In the genomic region with DNA sequence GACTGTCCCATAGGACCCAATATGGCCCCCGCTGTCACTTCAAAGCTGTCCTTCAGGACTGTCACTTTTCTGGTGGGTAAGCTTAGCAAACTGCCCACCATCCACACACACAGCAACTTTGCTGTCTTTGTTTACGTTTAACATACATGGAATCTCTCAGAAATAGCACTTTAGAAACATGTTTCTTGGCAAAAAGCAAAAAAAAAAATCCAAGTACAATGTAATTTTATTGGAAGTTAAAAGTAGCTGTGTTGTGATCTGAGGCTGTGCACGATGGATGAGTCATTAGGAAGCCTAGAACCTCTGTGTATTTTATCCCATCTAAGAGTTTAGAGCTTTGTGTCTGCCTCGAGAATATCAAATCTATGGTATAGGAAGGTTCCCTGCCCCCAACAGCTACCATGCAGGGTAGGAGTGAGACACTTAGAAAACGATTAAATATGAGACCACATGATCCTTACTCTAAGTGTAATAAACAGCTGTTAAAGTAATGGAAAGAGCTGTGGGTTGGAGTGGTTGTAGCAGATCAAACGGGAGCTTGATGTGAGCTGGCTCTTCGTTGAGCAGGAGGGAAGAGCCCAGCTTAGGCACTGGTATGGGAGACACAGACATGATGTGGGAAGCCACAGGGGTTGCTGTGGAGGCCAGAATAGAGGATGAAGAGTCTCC, we compare ENCODE assay signal across 1 cellular context.
TF ChIP-seq lines count a peak whose summit lies in the region.

No MANE protein-coding gene starts in this region.

TF ChIP-seq in HEK293, 187 proteins besides CTCF, POLR2A, EP300 and RAD21 (continued from another document and continues in another):
- peak; percentile 79 for TF ChIP-seq ZNF2 (tag by site-specific recombination; IDR thresholded peaks at IDR 0.05)
- TF ChIP-seq, protein P1, sequence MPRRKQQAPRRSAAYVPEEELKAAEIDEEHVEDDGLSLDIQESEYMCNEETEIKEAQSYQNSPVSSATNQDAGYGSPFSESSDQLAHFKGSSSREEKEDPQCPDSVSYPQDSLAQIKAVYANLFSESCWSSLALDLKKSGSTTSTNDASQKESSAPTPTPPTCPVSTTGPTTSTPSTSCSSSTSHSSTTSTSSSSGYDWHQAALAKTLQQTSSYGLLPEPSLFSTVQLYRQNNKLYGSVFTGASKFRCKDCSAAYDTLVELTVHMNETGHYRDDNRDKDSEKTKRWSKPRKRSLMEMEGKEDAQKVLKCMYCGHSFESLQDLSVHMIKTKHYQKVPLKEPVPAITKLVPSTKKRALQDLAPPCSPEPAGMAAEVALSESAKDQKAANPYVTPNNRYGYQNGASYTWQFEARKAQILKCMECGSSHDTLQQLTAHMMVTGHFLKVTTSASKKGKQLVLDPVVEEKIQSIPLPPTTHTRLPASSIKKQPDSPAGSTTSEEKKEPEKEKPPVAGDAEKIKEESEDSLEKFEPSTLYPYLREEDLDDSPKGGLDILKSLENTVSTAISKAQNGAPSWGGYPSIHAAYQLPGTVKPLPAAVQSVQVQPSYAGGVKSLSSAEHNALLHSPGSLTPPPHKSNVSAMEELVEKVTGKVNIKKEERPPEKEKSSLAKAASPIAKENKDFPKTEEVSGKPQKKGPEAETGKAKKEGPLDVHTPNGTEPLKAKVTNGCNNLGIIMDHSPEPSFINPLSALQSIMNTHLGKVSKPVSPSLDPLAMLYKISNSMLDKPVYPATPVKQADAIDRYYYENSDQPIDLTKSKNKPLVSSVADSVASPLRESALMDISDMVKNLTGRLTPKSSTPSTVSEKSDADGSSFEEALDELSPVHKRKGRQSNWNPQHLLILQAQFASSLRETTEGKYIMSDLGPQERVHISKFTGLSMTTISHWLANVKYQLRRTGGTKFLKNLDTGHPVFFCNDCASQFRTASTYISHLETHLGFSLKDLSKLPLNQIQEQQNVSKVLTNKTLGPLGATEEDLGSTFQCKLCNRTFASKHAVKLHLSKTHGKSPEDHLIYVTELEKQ (tag by site-specific recombination; IDR thresholded peaks at IDR 0.05; ENCODE audit: borderline replicate concordance): no peak
- TF ChIP-seq GLIS1 (tag by site-specific recombination; IDR thresholded peaks at IDR 0.05): no peak
- TF ChIP-seq ZNF426 (tag by site-specific recombination; IDR thresholded peaks at IDR 0.05): no peak
- TF ChIP-seq ZNF768 (tag by site-specific recombination; IDR thresholded peaks at IDR 0.05): no peak
- TF ChIP-seq ZNF433 (tag by site-specific recombination; IDR thresholded peaks at IDR 0.05; ENCODE audit: low read depth): no peak
- no peak for TF ChIP-seq ZNF18 (tag by site-specific recombination; IDR thresholded peaks at IDR 0.05)
- TF ChIP-seq, protein P2, sequence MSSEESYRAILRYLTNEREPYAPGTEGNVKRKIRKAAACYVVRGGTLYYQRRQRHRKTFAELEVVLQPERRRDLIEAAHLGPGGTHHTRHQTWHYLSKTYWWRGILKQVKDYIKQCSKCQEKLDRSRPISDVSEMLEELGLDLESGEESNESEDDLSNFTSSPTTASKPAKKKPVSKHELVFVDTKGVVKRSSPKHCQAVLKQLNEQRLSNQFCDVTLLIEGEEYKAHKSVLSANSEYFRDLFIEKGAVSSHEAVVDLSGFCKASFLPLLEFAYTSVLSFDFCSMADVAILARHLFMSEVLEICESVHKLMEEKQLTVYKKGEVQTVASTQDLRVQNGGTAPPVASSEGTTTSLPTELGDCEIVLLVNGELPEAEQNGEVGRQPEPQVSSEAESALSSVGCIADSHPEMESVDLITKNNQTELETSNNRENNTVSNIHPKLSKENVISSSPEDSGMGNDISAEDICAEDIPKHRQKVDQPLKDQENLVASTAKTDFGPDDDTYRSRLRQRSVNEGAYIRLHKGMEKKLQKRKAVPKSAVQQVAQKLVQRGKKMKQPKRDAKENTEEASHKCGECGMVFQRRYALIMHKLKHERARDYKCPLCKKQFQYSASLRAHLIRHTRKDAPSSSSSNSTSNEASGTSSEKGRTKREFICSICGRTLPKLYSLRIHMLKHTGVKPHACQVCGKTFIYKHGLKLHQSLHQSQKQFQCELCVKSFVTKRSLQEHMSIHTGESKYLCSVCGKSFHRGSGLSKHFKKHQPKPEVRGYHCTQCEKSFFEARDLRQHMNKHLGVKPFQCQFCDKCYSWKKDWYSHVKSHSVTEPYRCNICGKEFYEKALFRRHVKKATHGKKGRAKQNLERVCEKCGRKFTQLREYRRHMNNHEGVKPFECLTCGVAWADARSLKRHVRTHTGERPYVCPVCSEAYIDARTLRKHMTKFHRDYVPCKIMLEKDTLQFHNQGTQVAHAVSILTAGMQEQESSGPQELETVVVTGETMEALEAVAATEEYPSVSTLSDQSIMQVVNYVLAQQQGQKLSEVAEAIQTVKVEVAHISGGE (tag by site-specific recombination; conservative IDR thresholded peaks at IDR 0.05; ENCODE audit: low read depth): no peak
- peak; percentile 95 for TF ChIP-seq ZBTB17 (tag by site-specific recombination; IDR thresholded peaks at IDR 0.05)
- no peak for TF ChIP-seq ZNF148 (tag by site-specific recombination; IDR thresholded peaks at IDR 0.05; ENCODE audit: borderline replicate concordance)
- TF ChIP-seq ZSCAN4 (tag by site-specific recombination; IDR thresholded peaks at IDR 0.05): no peak
- TF ChIP-seq ZNF174 (tag by site-specific recombination; IDR thresholded peaks at IDR 0.05): no peak
- TF ChIP-seq ZNF133 (tag by site-specific recombination; IDR thresholded peaks at IDR 0.05): no peak
- peak; percentile 60 for TF ChIP-seq ZNF335 (tag by site-specific recombination; conservative IDR thresholded peaks at IDR 0.05)
- TF ChIP-seq ZNF654 (tag by site-specific recombination; IDR thresholded peaks at IDR 0.05; ENCODE audit: low read depth): no peak
- TF ChIP-seq ZBTB7A (tag by site-specific recombination; IDR thresholded peaks at IDR 0.05; ENCODE audit: low read depth): no peak
- peak; percentile 6; the same call in 1 of the 2 replicates for TF ChIP-seq ZNF184 (tag by site-specific recombination; IDR thresholded peaks at IDR 0.05)
- 0 out of 2 replicates have a peak, but pooled peaks have one; percentile 21 for TF ChIP-seq REST (tag by site-specific recombination; IDR thresholded peaks at IDR 0.05)
- no peak for TF ChIP-seq OVOL3 (tag by site-specific recombination; IDR thresholded peaks at IDR 0.05)
- TF ChIP-seq HOXD13 (CRISPR knock-in tag; IDR thresholded peaks at IDR 0.05; ENCODE audit: borderline replicate concordance): no peak
- no peak for TF ChIP-seq ZNF155 (tag by site-specific recombination; IDR thresholded peaks at IDR 0.05)
- 0 out of 2 replicates have a peak, but pooled peaks have one; percentile 8 for TF ChIP-seq ZSCAN30 (tag by site-specific recombination; IDR thresholded peaks at IDR 0.05)
- no peak for TF ChIP-seq ZNF529 (tag by site-specific recombination; IDR thresholded peaks at IDR 0.05; ENCODE audit: insufficient replicate concordance)
- no peak for TF ChIP-seq ZNF624 (tag by site-specific recombination; IDR thresholded peaks at IDR 0.05)
- no peak for TF ChIP-seq GLIS2 (tag by site-specific recombination; IDR thresholded peaks at IDR 0.05)
- TF ChIP-seq ZNF280C (tag by site-specific recombination; IDR thresholded peaks at IDR 0.05): no peak
- TF ChIP-seq ZNF600 (tag by site-specific recombination; IDR thresholded peaks at IDR 0.05): peak; percentile 91
- peak; percentile 81 for TF ChIP-seq ZFHX2 (tag by site-specific recombination; conservative IDR thresholded peaks at IDR 0.05)
- no peak for TF ChIP-seq GLI4 (tag by site-specific recombination; IDR thresholded peaks at IDR 0.05)
- no peak for TF ChIP-seq ZNF350 (tag by site-specific recombination; IDR thresholded peaks at IDR 0.05)
- TF ChIP-seq ZNF423 (tag by site-specific recombination; IDR thresholded peaks at IDR 0.05): no peak
- TF ChIP-seq ZNF488 (tag by site-specific recombination; IDR thresholded peaks at IDR 0.05): no peak
- no peak for TF ChIP-seq ZNF521 (tag by site-specific recombination; IDR thresholded peaks at IDR 0.05)
- no peak for TF ChIP-seq ZNF621 (tag by site-specific recombination; IDR thresholded peaks at IDR 0.05)
- no peak for TF ChIP-seq KLF1 (tag by site-specific recombination; IDR thresholded peaks at IDR 0.05)
